Comparison of ENCODE assay signal across 30 cellular contexts in genomic region chr5:93590511-93590910, GRCh38. TPM values are rescaled to one million over a fixed set of nuclear protein-coding genes. Genes with fewer than 3 reads are reported as not detected.
DNase-seq lines count a peak whose midpoint lies in the region; ATAC-seq, FAIRE-seq and TF ChIP-seq lines count a peak whose summit lies in the region.
"Had no signal": no experiment of that assay in that cellular context is flagged by ENCODE, and none has a peak within 500 bp of the region (broad histone marks: within the 10 kb centered on the region; RNA-seq: fewer than 3 reads in every experiment).

No MANE protein-coding gene starts in this region.

- H3K36me3 Mint-ChIP-seq in astrocyte (ENCODE audit: low read depth, unreplicated experiment) (peaks cover 23% of the 10 kb centered on the region), endodermal cell (ENCODE audit: low read depth) (no peaks in the 10 kb centered on the region), type B pancreatic cell (peaks cover 65% of the 10 kb centered on the region), HFFc6 (ENCODE audit: low read depth) (peaks cover 26% of the 10 kb centered on the region)

- H3K27me3 ChIP-seq in astrocyte (ENCODE audit: insufficient read depth, low read length) (no peaks in the 10 kb centered on the region), endodermal cell (ENCODE audit: control insufficient read depth, insufficient read depth, low read length, poor library complexity, severe bottlenecking) (peaks cover 100% of the 10 kb centered on the region), mesenchymal stem cell (ENCODE audit: control insufficient read depth in 1 of 2, insufficient read depth in 1 of 2, low read length in 2 of 2) (peaks cover 0 to 36% of the 10 kb centered on the region in 2 experiments)

- ATAC-seq in HG03520 (IDR thresholded peaks at IDR 0.05; ENCODE audit: unreplicated experiment), result no peak
- ATAC-seq: activated CD8-positive, alpha-beta T cell treated with anti-CD3 and anti-CD28 coated beads, Interleukin-2, amount 10 ng/mL, durations not matched to agents 7 days and 5 days; gastrocnemius medialis; left lung; naive thymus-derived CD4-positive, alpha-beta T cell; pancreas; stimulated activated effector memory CD8-positive, alpha-beta T cell treated with anti-CD3 and anti-CD28 coated beads, Interleukin-12 subunit alpha, Interleukin-12 subunit beta, amount 100 ng/mL, for 72 hours had no signal

- H4K20me1 ChIP-seq in astrocyte (ENCODE audit: insufficient read depth, low read length), result peaks cover 50% of the 10 kb centered on the region

- no peak for DNase-seq in astrocyte (ENCODE audit: low read depth)
- no peak for DNase-seq in endodermal cell
- DNase-seq in mesenchymal stem cell, result peak; percentile 5
- DNase-seq in type B pancreatic cell (ENCODE audit: extremely low spot score, unreplicated experiment), result no peak
- no peak for DNase-seq in HFFc6
- DNase-seq in activated naive CD4-positive, alpha-beta T cell (lab: John Stamatoyannopoulos, UW), result no peak
- DNase-seq: activated CD8-positive, alpha-beta T cell treated with anti-CD3 and anti-CD28 coated beads, Interleukin-2, amount 10 ng/mL, durations not matched to agents 7 days and 5 days; activated effector memory CD4-positive, alpha-beta T cell treated with Interleukin-2 at 50 U/mL for 16 hours; activated naive CD8-positive, alpha-beta T cell treated with anti-CD3 and anti-CD28 coated beads, Interleukin-2, amount 10 ng/mL, durations not matched to agents 7 days and 5 days; activated T-cell treated with anti-CD3 and anti-CD28 coated beads for 4 hours; colonic mucosa; DND-41; effector memory CD4-positive, alpha-beta T cell; gastrocnemius medialis; H9; left lung; naive thymus-derived CD4-positive, alpha-beta T cell; NCI-H1417 treated with DMSO at 0.1 percent for 48 hours; NCI-H82; pancreas; stimulated activated CD4-positive, alpha-beta T cell treated with anti-CD3 and anti-CD28 coated beads, Interleukin-12 subunit alpha, Interleukin-12 subunit beta, amount 100 ng/mL, for 4 hours; stimulated activated CD4-positive, alpha-beta T cell treated with anti-CD3 and anti-CD28 coated beads, Interleukin-4, amount 100 ng/mL, for 24 hours; T-helper 2 cell had no signal

- TF ChIP-seq CTCF in astrocyte (IDR thresholded peaks at IDR 0.05; ENCODE audit: insufficient read depth, low read depth, low read length), result no peak
- no peak for TF ChIP-seq CTCF in endodermal cell (conservative IDR thresholded peaks at IDR 0.05)
- no peak for TF ChIP-seq CTCF in type B pancreatic cell (conservative IDR thresholded peaks at IDR 0.05)
- TF ChIP-seq CTCF in HFFc6 (IDR thresholded peaks at IDR 0.05), result no peak

- no peak overlapping the region for H2BK5ac ChIP-seq in mesenchymal stem cell (ENCODE audit: low read depth, low read length, poor library complexity, severe bottlenecking)

- H3K27ac ChIP-seq in astrocyte (ENCODE audit: low read depth, low read length) (peak overlapping the region; percentile 7), endodermal cell (ENCODE audit: low read depth, low read length) (peak overlapping the region; percentile 52), mesenchymal stem cell (ENCODE audit: low read length, poor library complexity, severe bottlenecking) (no peak overlapping the region)
- H3K27ac ChIP-seq: colonic mucosa, gastrocnemius medialis, KMS-11, pancreas, RWPE1 had no signal

- H3K23ac ChIP-seq in mesenchymal stem cell (ENCODE audit: low read length in 2 of 2), result no peak overlapping the region

- H4K91ac ChIP-seq in mesenchymal stem cell (ENCODE audit: low read length), result no peak overlapping the region

- H3K27me3 Mint-ChIP-seq in astrocyte (ENCODE audit: low read depth, unreplicated experiment), result peaks cover 95% of the 10 kb centered on the region
- H3K27me3 Mint-ChIP-seq in endodermal cell (ENCODE audit: insufficient read depth), result peaks cover 28% of the 10 kb centered on the region
- H3K27me3 Mint-ChIP-seq in type B pancreatic cell, result peaks cover 96% of the 10 kb centered on the region
- no peaks in the 10 kb centered on the region; the same call in 1 of the 2 replicates for H3K27me3 Mint-ChIP-seq in HFFc6 (ENCODE audit: insufficient read depth)

- no peak overlapping the region for H2BK12ac ChIP-seq in mesenchymal stem cell (ENCODE audit: low read length in 2 of 2)

- no peak overlapping the region for H2AFZ ChIP-seq in astrocyte (ENCODE audit: low read depth, low read length)
- H2AFZ ChIP-seq in mesenchymal stem cell (ENCODE audit: low read depth, low read length), result no peak overlapping the region

- H2BK15ac ChIP-seq in mesenchymal stem cell (ENCODE audit: low read depth, poor library complexity, severe bottlenecking), result no peak overlapping the region

- no peak overlapping the region for H3K18ac ChIP-seq in mesenchymal stem cell (ENCODE audit: low read depth in 1 of 2, low read length in 2 of 2)

- H2BK120ac ChIP-seq in mesenchymal stem cell (ENCODE audit: low read depth, low read length), result no peak overlapping the region

- WGBS in endodermal cell (ENCODE audit: insufficient coverage in 1 of 2, insufficient read length in 1 of 2), 2 experiments, result 37 to 65% methylated on average over 2 to 3 of the region's 3 CpGs
- WGBS in mesenchymal stem cell, result 80% methylated on average over 3 of the region's 3 CpGs

- H3K36me3 ChIP-seq in astrocyte (ENCODE audit: insufficient read depth, low read length), result peaks cover 17% of the 10 kb centered on the region
- no peaks in the 10 kb centered on the region for H3K36me3 ChIP-seq in endodermal cell (ENCODE audit: control insufficient read depth, insufficient read depth, low read length)
- peaks cover 2 to 18% of the 10 kb centered on the region in 2 experiments for H3K36me3 ChIP-seq in mesenchymal stem cell (ENCODE audit: control insufficient read depth in 1 of 2, insufficient read depth in 2 of 2, low read depth in 1 of 2, low read length in 2 of 2)
- H3K36me3 ChIP-seq: colonic mucosa, gastrocnemius medialis, left lung, pancreas had no signal

- H3K4me1 Mint-ChIP-seq in astrocyte (ENCODE audit: low read depth, unreplicated experiment) (peaks cover 10% of the 10 kb centered on the region), endodermal cell (peaks cover 18% of the 10 kb centered on the region), type B pancreatic cell (ENCODE audit: unreplicated experiment) (peaks cover 38% of the 10 kb centered on the region), HFFc6 (ENCODE audit: low read depth) (peaks cover 42% of the 10 kb centered on the region)

- H3K4me1 ChIP-seq in astrocyte (ENCODE audit: insufficient read depth, low read length) (peaks cover 52% of the 10 kb centered on the region), endodermal cell (ENCODE audit: control insufficient read depth, insufficient read depth, low read length) (peaks cover 10% of the 10 kb centered on the region), mesenchymal stem cell (ENCODE audit: control insufficient read depth, insufficient read depth, low read depth, low read length) (peaks cover 14% of the 10 kb centered on the region)
- H3K4me1 ChIP-seq: colonic mucosa, gastrocnemius medialis, pancreas had no signal

- H4K8ac ChIP-seq in mesenchymal stem cell (ENCODE audit: low read length), result no peak overlapping the region

- no peak for FAIRE-seq in astrocyte (lab: Jason Lieb, UNC)
- FAIRE-seq: GM18507, pancreas had no signal

- H3K4me3 Mint-ChIP-seq in astrocyte (ENCODE audit: unreplicated experiment), result no peak overlapping the region
- H3K4me3 Mint-ChIP-seq in endodermal cell, result no peak overlapping the region
- H3K4me3 Mint-ChIP-seq in type B pancreatic cell, result peak overlapping the region; percentile 92
- no peak overlapping the region for H3K4me3 Mint-ChIP-seq in HFFc6
- H3K4me3 Mint-ChIP-seq: activated CD8-positive, alpha-beta T cell treated with anti-CD3 and anti-CD28 coated beads, Interleukin-2, amount 10 ng/mL, durations not matched to agents 7 days and 5 days; activated naive CD8-positive, alpha-beta T cell treated with anti-CD3 and anti-CD28 coated beads, Interleukin-2, amount 10 ng/mL, durations not matched to agents 7 days and 5 days; H9; naive thymus-derived CD4-positive, alpha-beta T cell; stimulated activated effector memory CD8-positive, alpha-beta T cell treated with anti-CD3 and anti-CD28 coated beads, Interleukin-12 subunit alpha, Interleukin-12 subunit beta, amount 100 ng/mL, for 72 hours had no signal

- H3K79me1 ChIP-seq in mesenchymal stem cell (replicated peaks; ENCODE audit: low read length, poor library complexity, severe bottlenecking), result no peaks in the 10 kb centered on the region

- H3K4me3 ChIP-seq in astrocyte (ENCODE audit: insufficient read depth, low read depth, low read length) (peak overlapping the region; percentile 93), endodermal cell (ENCODE audit: low read length) (no peak overlapping the region), mesenchymal stem cell (ENCODE audit: insufficient read depth in 1 of 2, low read depth in 1 of 2, low read length in 2 of 2) (no peak overlapping the region)
- H3K4me3 ChIP-seq: colonic mucosa, gastrocnemius medialis, pancreas, right atrium auricular region had no signal

- H3K14ac ChIP-seq in mesenchymal stem cell (ENCODE audit: low read length in 2 of 2), result no peak overlapping the region

- peak overlapping the region; percentile 91 for H3K4me2 ChIP-seq in astrocyte (ENCODE audit: low read length)
- no peak overlapping the region for H3K4me2 ChIP-seq in mesenchymal stem cell (ENCODE audit: low read length, poor library complexity, severe bottlenecking)
- H3K4me2 ChIP-seq: KMS-11 had no signal

- H3K79me2 ChIP-seq in astrocyte (ENCODE audit: insufficient read depth, low read length), result peaks cover 98% of the 10 kb centered on the region

- no peak overlapping the region for H3K27ac Mint-ChIP-seq in astrocyte (ENCODE audit: unreplicated experiment)
- H3K27ac Mint-ChIP-seq in endodermal cell, result no peak overlapping the region
- H3K27ac Mint-ChIP-seq in type B pancreatic cell, result no peak overlapping the region
- H3K27ac Mint-ChIP-seq in HFFc6, result no peak overlapping the region
- H3K27ac Mint-ChIP-seq: activated CD8-positive, alpha-beta T cell treated with anti-CD3 and anti-CD28 coated beads, Interleukin-2, amount 10 ng/mL, durations not matched to agents 7 days and 5 days; activated naive CD8-positive, alpha-beta T cell treated with anti-CD3 and anti-CD28 coated beads, Interleukin-2, amount 10 ng/mL, durations not matched to agents 7 days and 5 days; CD14-positive monocyte; H9; naive thymus-derived CD4-positive, alpha-beta T cell; stimulated activated effector memory CD8-positive, alpha-beta T cell treated with anti-CD3 and anti-CD28 coated beads, Interleukin-12 subunit alpha, Interleukin-12 subunit beta, amount 100 ng/mL, for 72 hours had no signal

- no peak overlapping the region for H3K4ac ChIP-seq in mesenchymal stem cell (ENCODE audit: low read depth in 1 of 2, low read length in 2 of 2)

- H3K9me3 Mint-ChIP-seq in astrocyte (ENCODE audit: unreplicated experiment) (peaks cover 30% of the 10 kb centered on the region), endodermal cell (no peaks in the 10 kb centered on the region), type B pancreatic cell (no peaks in the 10 kb centered on the region), HFFc6 (peaks cover 3% of the 10 kb centered on the region; the same call in 1 of the 2 replicates)
- H3K9me3 Mint-ChIP-seq: stimulated activated effector memory CD8-positive, alpha-beta T cell treated with anti-CD3 and anti-CD28 coated beads, Interleukin-12 subunit alpha, Interleukin-12 subunit beta, amount 100 ng/mL, for 72 hours had no signal

- H2AK5ac ChIP-seq in mesenchymal stem cell (ENCODE audit: low read length, severe bottlenecking), result no peak overlapping the region

- peak overlapping the region; percentile 97 for H3K9ac ChIP-seq in astrocyte (ENCODE audit: low read length)
- no peak overlapping the region for H3K9ac ChIP-seq in endodermal cell (ENCODE audit: extremely low read depth, low read length, poor library complexity, severe bottlenecking)
- no peak overlapping the region for H3K9ac ChIP-seq in mesenchymal stem cell (ENCODE audit: low read length)
- H3K9ac ChIP-seq: KMS-11 had no signal

- H3K9me3 ChIP-seq in astrocyte (ENCODE audit: insufficient read depth, low read depth, low read length), result no peaks in the 10 kb centered on the region
- no peaks in the 10 kb centered on the region for H3K9me3 ChIP-seq in endodermal cell (ENCODE audit: control insufficient read depth, low read length)
- no peaks in the 10 kb centered on the region for H3K9me3 ChIP-seq in mesenchymal stem cell (ENCODE audit: control insufficient read depth, low read length)
- H3K9me3 ChIP-seq: colonic mucosa, gastrocnemius medialis, left lung, pancreas, right atrium auricular region had no signal

RNA-seq across cellular contexts. Expression of gene NR2F1, which starts 7.5 kb away (rescaled TPM):
- 4.3 and 5.1 TPM in 2 replicates for total RNA-seq in astrocyte
- under 1 TPM in 1 of 2 donors, not detected in 1; 0.22 TPM for total RNA-seq in endodermal cell
- 304 TPM for polyA plus RNA-seq in endodermal cell (2013, experiment 1 of 2)
- polyA plus RNA-seq in endodermal cell (2013, experiment 2 of 2), result 263 TPM
- polyA plus RNA-seq in mesenchymal stem cell (2013, experiment 1 of 2), result 206 TPM
- 191 TPM for polyA plus RNA-seq in mesenchymal stem cell (2013, experiment 2 of 2)
- 6.6 and 126 TPM in 2 replicates for total RNA-seq in type B pancreatic cell (ENCODE audit: low replicate concordance)
- total RNA-seq in HFFc6 (2021; fragmentation: NEBNext Ultra II Directional; extraction: Animal tissue kit (Norgen Biotek cat#: 25700)), result 10 to 100 TPM; 21.1 to 27.5 (median 23.6) TPM
- total RNA-seq: activated CD8-positive, alpha-beta T cell treated with anti-CD3 and anti-CD28 coated beads, Interleukin-2, amount 10 ng/mL, durations not matched to agents 7 days and 5 days; activated naive CD8-positive, alpha-beta T cell treated with anti-CD3 and anti-CD28 coated beads, Interleukin-2, amount 10 ng/mL, durations not matched to agents 7 days and 5 days; H9; naive thymus-derived CD4-positive, alpha-beta T cell had no signal
- polyA plus RNA-seq: CD14-positive monocyte; naive thymus-derived CD4-positive, alpha-beta T cell had no signal

RNA-seq across cellular contexts. Expression of gene NR2F1-AS1, which starts 9.5 kb away (rescaled TPM):
- total RNA-seq in astrocyte (6.9 and 7.3 TPM in 2 replicates), endodermal cell (1 to 10 TPM; 1.4 to 3.3 TPM), type B pancreatic cell (ENCODE audit: low replicate concordance) (1.8 and 19.0 TPM in 2 replicates)
- polyA plus RNA-seq in endodermal cell (2013, experiment 1 of 2), result 37.1 TPM
- 26.7 TPM for polyA plus RNA-seq in endodermal cell (2013, experiment 2 of 2)
- polyA plus RNA-seq in mesenchymal stem cell (2013, experiment 1 of 2), result 49.8 TPM
- 50.1 TPM for polyA plus RNA-seq in mesenchymal stem cell (2013, experiment 2 of 2)
- 10 to 100 TPM; 22.9 to 26.2 (median 24.8) TPM for total RNA-seq in HFFc6 (2021; fragmentation: NEBNext Ultra II Directional; extraction: Animal tissue kit (Norgen Biotek cat#: 25700))
- total RNA-seq: activated CD8-positive, alpha-beta T cell treated with anti-CD3 and anti-CD28 coated beads, Interleukin-2, amount 10 ng/mL, durations not matched to agents 7 days and 5 days; activated naive CD8-positive, alpha-beta T cell treated with anti-CD3 and anti-CD28 coated beads, Interleukin-2, amount 10 ng/mL, durations not matched to agents 7 days and 5 days; naive thymus-derived CD4-positive, alpha-beta T cell had no signal
- polyA plus RNA-seq: CD14-positive monocyte; naive thymus-derived CD4-positive, alpha-beta T cell had no signal
